In genomic region chr12:106223485-106224391, GRCh38 we compare ENCODE assay signal across 8 cellular contexts. TPM values are rescaled to one million over a fixed set of nuclear protein-coding genes. Genes with fewer than 3 reads are reported as not detected.
DNase-seq lines count a peak whose midpoint lies in the region; ATAC-seq and TF ChIP-seq lines count a peak whose summit lies in the region.

No MANE protein-coding gene starts in this region.

- H4K8ac ChIP-seq in IMR-90 (ENCODE audit: low read depth in 2 of 2, low read length in 2 of 2) (no peak overlapping the region), neuronal stem cell (ENCODE audit: low read depth, low read length) (no peak overlapping the region)

- BruUV-seq in IMR-90 (replicated peaks; lab: Mats Ljungman, UMichigan) (no TSS peak), PC-9 (replicated peaks; lab: Mats Ljungman, UMichigan) (no TSS peak)

- H3K79me1 ChIP-seq in IMR-90 (ENCODE audit: low read depth in 1 of 2, low read length in 2 of 2) (no peaks in the 10 kb centered on the region), neuronal stem cell (ENCODE audit: low read depth, low read length) (no peaks in the 10 kb centered on the region)

- H3K9me2 ChIP-seq in PC-9 (ENCODE audit: insufficient read depth) = no peaks in the 10 kb centered on the region

- peak; percentile 95 for TF ChIP-seq RAD21 in IMR-90 (IDR thresholded peaks at IDR 0.05; ENCODE audit: low read length)

- intact Hi-C loops in IMR-90 (cut with micrococcal nuclease) = loop anchor here (1.0 kb wide), 3 partner anchors 87 to 803 kb away; no protein-coding TSS in a partner anchor
- intact Hi-C loops in PC-9 (cut with micrococcal nuclease; ENCODE audit: unreplicated experiment) = loop anchor here (1.0 to 5.0 kb wide), 3 partner anchors 86 to 803 kb away; partner anchors contain the start of gene NUAK1
- intact Hi-C loops in transverse colon (cut with DNase I; ENCODE audit: low total_unique reads) = loop anchor here (1.0 kb wide), 1 partner anchor 796 kb away; no protein-coding TSS in a partner anchor

- H2BK15ac ChIP-seq in IMR-90 (ENCODE audit: low read depth, low read length) (no peak overlapping the region), neuronal stem cell (ENCODE audit: low read length) (no peak overlapping the region)

- H3K4ac ChIP-seq in IMR-90 (ENCODE audit: low read depth, low read length) (no peak overlapping the region), neuronal stem cell (ENCODE audit: low read length) (no peak overlapping the region)

- H4K20me1 ChIP-seq in IMR-90 (ENCODE audit: insufficient read depth, low read length) = no peaks in the 10 kb centered on the region
- H4K20me1 ChIP-seq in PC-9 (ENCODE audit: insufficient read depth) = no peaks in the 10 kb centered on the region

- H2BK5ac ChIP-seq in IMR-90 (ENCODE audit: low read depth, low read length, poor library complexity, severe bottlenecking) (no peak overlapping the region), neuronal stem cell (ENCODE audit: low read length) (peak overlapping the region; percentile 30)

- H3K36me3 ChIP-seq in IMR-90 (ENCODE audit: control insufficient read depth, insufficient read depth, low read length) = no peaks in the 10 kb centered on the region
- no peaks in the 10 kb centered on the region for H3K36me3 ChIP-seq in PC-9 (ENCODE audit: low read depth)
- H3K36me3 ChIP-seq in neuronal stem cell (replicated peaks in 1 of 2; ENCODE audit: control insufficient read depth in 2 of 2, insufficient read depth in 2 of 2, low read length in 2 of 2) = no peaks in the 10 kb centered on the region
- H3K36me3 ChIP-seq in transverse colon = no peaks in the 10 kb centered on the region

- TF ChIP-seq EP300 in transverse colon (IDR thresholded peaks at IDR 0.05; ENCODE audit: low read depth) = no peak

- POLR2A ChIA-PET in IMR-90 (lab: Charles Lee; ENCODE audit: unreplicated experiment) = no interaction called here
- POLR2A ChIA-PET in PC-9 (lab: Charles Lee; ENCODE audit: unreplicated experiment) = interaction anchor here (0.6 kb wide), 1 partner anchor 15 kb away, joined by 3 read pairs; no protein-coding TSS in a partner anchor

- peak overlapping the region; percentile 85 for H2AFZ ChIP-seq in IMR-90 (replicated peaks; ENCODE audit: low read length, poor library complexity)
- no peak overlapping the region for H2AFZ ChIP-seq in PC-9
- H2AFZ ChIP-seq in neuronal stem cell (ENCODE audit: low read length) = peak overlapping the region; percentile 61

- no peak overlapping the region for H2BK20ac ChIP-seq in IMR-90 (ENCODE audit: low read depth, low read length)

- H3K56ac ChIP-seq in IMR-90 (ENCODE audit: extremely low read depth, insufficient read depth, low read length) = no peak overlapping the region

- H3K14ac ChIP-seq in IMR-90 (replicated peaks; ENCODE audit: low read depth, low read length) (no peak overlapping the region), neuronal stem cell (ENCODE audit: low read length) (no peak overlapping the region)

- H3K18ac ChIP-seq in IMR-90 (ENCODE audit: low read depth, low read length) (no peak overlapping the region), neuronal stem cell (ENCODE audit: low read length) (peak overlapping the region; percentile 44)

- H3K23ac ChIP-seq in IMR-90 (ENCODE audit: low read depth, low read length) = no peak overlapping the region
- H3K23ac ChIP-seq in neuronal stem cell (ENCODE audit: low read depth, low read length, poor library complexity) = no peak overlapping the region

- H3K9me3 ChIP-seq in IMR-90 (ENCODE audit: control insufficient read depth, insufficient read depth, low read length) (no peaks in the 10 kb centered on the region), PC-9 (ENCODE audit: insufficient read depth, low read depth) (peaks cover 1% of the 10 kb centered on the region; the same call in 1 of the 2 replicates), neuronal stem cell (replicated peaks in 1 of 2; ENCODE audit: control insufficient read depth in 2 of 2, insufficient read depth in 1 of 2, low read depth in 1 of 2, low read length in 2 of 2) (no peaks in the 10 kb centered on the region), transverse colon (peaks cover 0 to under 1% of the 10 kb centered on the region in 2 donors)

- CTCF ChIA-PET in IMR-90 (lab: Yijun Ruan, JAX) = interaction anchor here (0.6 to 1.3 kb wide), 12 partner anchors 14 to 803 kb away, joined by 3 to 9 read pairs (median 4); partner anchors contain the start of gene NUAK1
- CTCF ChIA-PET in PC-9 (lab: Charles Lee) = interaction anchor here (0.6 to 1.0 kb wide), 6 partner anchors 24 to 803 kb away, joined by 3 to 5 read pairs (median 4); partner anchors contain the start of genes CKAP4 and NUAK1

- no peaks in the 10 kb centered on the region for H3K79me2 ChIP-seq in PC-9 (ENCODE audit: low read depth)

- DNase-seq in AG08395 (ENCODE audit: low spot score) (peak; percentile 92), IMR-90 (peak; percentile 54), PC-9 (peak in 1 of 2 experiments; percentile 70), fibroblast of peridontal ligament (ENCODE audit: extremely low read depth) (peak; percentile 67), neuronal stem cell (ENCODE audit: low spot score) (peak; percentile 75), transverse colon (peak; percentile 77)
- peak; percentile 81 to 85 for DNase-seq in activated T-cell treated with anti-CD3 and anti-CD28 coated beads, Interleukin-2, amount 50 U/mL, for 48 hours

- no peak overlapping the region for H4K91ac ChIP-seq in IMR-90 (ENCODE audit: insufficient read depth, low read depth, low read length)
- H4K91ac ChIP-seq in neuronal stem cell (ENCODE audit: low read depth, low read length, poor library complexity) = no peak overlapping the region

- no peak overlapping the region for H3K4me2 ChIP-seq in IMR-90 (ENCODE audit: low read depth, low read length)
- no peak overlapping the region for H3K4me2 ChIP-seq in PC-9
- no peak overlapping the region for H3K4me2 ChIP-seq in neuronal stem cell (ENCODE audit: insufficient read depth, low read length, poor library complexity, severe bottlenecking)

- no peak overlapping the region for H3K4me3 ChIP-seq in IMR-90 (ENCODE audit: insufficient read depth, low read depth, low read length)
- no peak overlapping the region for H3K4me3 ChIP-seq in PC-9
- no peak overlapping the region for H3K4me3 ChIP-seq in neuronal stem cell (ENCODE audit: low read length in 2 of 2)
- no peak overlapping the region for H3K4me3 ChIP-seq in transverse colon

- H2AK5ac ChIP-seq in IMR-90 (ENCODE audit: low read depth, low read length) = no peak overlapping the region; the same call in 1 of the 2 replicates
- peak overlapping the region; percentile 89 for H2AK5ac ChIP-seq in neuronal stem cell (ENCODE audit: low read depth, low read length)

- H2BK12ac ChIP-seq in neuronal stem cell (ENCODE audit: low read length) = no peak overlapping the region

- H2BK120ac ChIP-seq in IMR-90 (ENCODE audit: low read depth, low read length) (no peak overlapping the region), neuronal stem cell (ENCODE audit: low read depth, low read length) (no peak overlapping the region)

- TF ChIP-seq POLR2A in IMR-90 (IDR thresholded peaks at IDR 0.05; ENCODE audit: low read depth, low read length) (0 out of 2 replicates have a peak, but pooled peaks have one; percentile 28), transverse colon (IDR thresholded peaks at IDR 0.05) (no peak)

- H3K9ac ChIP-seq in IMR-90 (ENCODE audit: low read depth, low read length) (no peak overlapping the region), neuronal stem cell (ENCODE audit: low read depth, low read length, poor library complexity) (no peak overlapping the region)

- TF ChIP-seq CTCF in IMR-90 (conservative IDR thresholded peaks at IDR 0.05; ENCODE audit: low read depth, low read length) (peak; percentile 93), PC-9 (conservative IDR thresholded peaks at IDR 0.05) (peak; percentile 93), transverse colon (IDR thresholded peaks at IDR 0.05) (peak; percentile 87 to 96 (median 93))

- in situ Hi-C loops in IMR-90 (cut with MboI; ENCODE audit: low sequenced_read_pairs) = loop anchor here (5.0 kb wide), 1 partner anchor 801 kb away; no protein-coding TSS in a partner anchor
- in situ Hi-C loops in transverse colon (cut with MboI; ENCODE audit: low pct_ligation_motif_present in 1 of 4, low pct_unique_long_range_greater_than_20kb in 1 of 4, low sequenced_read_pairs in 3 of 4) = loop anchor here (10.0 kb wide), 2 partner anchors 131 to 799 kb away; partner anchors contain the start of gene POLR3B (in 4 of the 4)

- H3K27ac ChIP-seq in IMR-90 (ENCODE audit: insufficient read depth, low read length) = no peak overlapping the region
- no peak overlapping the region for H3K27ac ChIP-seq in PC-9
- peak overlapping the region; percentile 25 for H3K27ac ChIP-seq in neuronal stem cell (replicated peaks; ENCODE audit: low read length)
- H3K27ac ChIP-seq in transverse colon = no peak overlapping the region

- dilution Hi-C loops in IMR-90 (cut with HindIII; ENCODE audit: low sequenced_read_pairs, unreplicated experiment) = no loop called here

- H3K4me1 ChIP-seq in IMR-90 (ENCODE audit: control insufficient read depth, insufficient read depth, low read length) = no peaks in the 10 kb centered on the region
- H3K4me1 ChIP-seq in PC-9 (replicated peaks; ENCODE audit: insufficient read depth) = peaks cover 7% of the 10 kb centered on the region
- H3K4me1 ChIP-seq in neuronal stem cell (ENCODE audit: control insufficient read depth in 2 of 2, insufficient read depth in 1 of 2, low read depth in 1 of 2, low read length in 2 of 2) = peaks cover 7 to 9% of the 10 kb centered on the region in 2 donors
- H3K4me1 ChIP-seq in transverse colon = peaks cover 0 to 10% (median 8%) of the 10 kb centered on the region in 4 donors

- WGBS in IMR-90 (ENCODE audit: extremely low coverage in 2 of 2, insufficient read length in 1 of 2), 2 experiments = 0% methylated on average over 2 of the region's 9 CpGs; no CpG with 5 or more reads in 1 of the 2 experiments
- no CpG with 5 or more reads among the region's 9 CpGs for WGBS in neuronal stem cell (ENCODE audit: extremely low coverage in 2 of 2, insufficient read length in 2 of 2, insufficient replicate concordance in 1 of 2), 2 donors
- WGBS in transverse colon (ENCODE audit: low coverage in 1 of 2), 2 donors = 41 to 57% methylated on average over 1 to 9 of the region's 9 CpGs

- H3K9me1 ChIP-seq in IMR-90 (ENCODE audit: insufficient read depth, low read length) = 0 out of 2 replicates have a peak, but pooled peaks cover 3% of the 10 kb centered on the region

- H3F3A ChIP-seq in PC-9 (ENCODE audit: insufficient read depth, low read depth) = no peaks in the 10 kb centered on the region

- H4K5ac ChIP-seq in IMR-90 (ENCODE audit: low read depth, low read length) = no peak overlapping the region

- H3K27me3 ChIP-seq in IMR-90 (ENCODE audit: control insufficient read depth, insufficient read depth, low read length) (peaks cover 11% of the 10 kb centered on the region), PC-9 (ENCODE audit: insufficient read depth, low read depth) (no peaks in the 10 kb centered on the region), neuronal stem cell (ENCODE audit: control insufficient read depth in 3 of 3, insufficient read depth in 3 of 3, low read depth in 1 of 3, low read length in 3 of 3) (no peaks in the 10 kb centered on the region), transverse colon (no peaks in the 10 kb centered on the region)

- peak; percentile 77 for ATAC-seq in GM18867 (IDR thresholded peaks at IDR 0.05; ENCODE audit: unreplicated experiment)
- peak; percentile 96 for ATAC-seq in IMR-90 (ENCODE audit: low read depth)

- peak overlapping the region; percentile 79 for H2AK9ac ChIP-seq in IMR-90 (replicated peaks; ENCODE audit: low read depth, low read length, poor library complexity)

RNA-seq across cellular contexts. Expression of gene CKAP4, which starts 24.1 kb away (rescaled TPM):
- total RNA-seq in IMR-90 (2012; rRNA removed) (94.5 and 113 TPM in 2 replicates), PC-9 (2021) (73.6 and 81.5 TPM in 2 replicates), transverse colon (10 to 100 TPM; 30.6 to 41.4 (median 36.2) TPM)
- 282 and 297 TPM in 2 replicates for polyA plus RNA-seq in IMR-90 (2012; rRNA removed)
- 164 and 189 TPM in 2 replicates for polyA plus RNA-seq in IMR-90 (2012; cell fraction: cytosol; rRNA removed)
- polyA plus RNA-seq in IMR-90 (2012; cell fraction: nucleus; rRNA removed; ENCODE audit: low replicate concordance) = 79.4 and 107 TPM in 2 replicates
- polyA plus RNA-seq in neuronal stem cell (2013, experiment 1 of 2) = 122 TPM
- 125 TPM for polyA plus RNA-seq in neuronal stem cell (2013, experiment 2 of 2)
